22 cellular contexts compared by ENCODE assay signal in the genomic region with DNA sequence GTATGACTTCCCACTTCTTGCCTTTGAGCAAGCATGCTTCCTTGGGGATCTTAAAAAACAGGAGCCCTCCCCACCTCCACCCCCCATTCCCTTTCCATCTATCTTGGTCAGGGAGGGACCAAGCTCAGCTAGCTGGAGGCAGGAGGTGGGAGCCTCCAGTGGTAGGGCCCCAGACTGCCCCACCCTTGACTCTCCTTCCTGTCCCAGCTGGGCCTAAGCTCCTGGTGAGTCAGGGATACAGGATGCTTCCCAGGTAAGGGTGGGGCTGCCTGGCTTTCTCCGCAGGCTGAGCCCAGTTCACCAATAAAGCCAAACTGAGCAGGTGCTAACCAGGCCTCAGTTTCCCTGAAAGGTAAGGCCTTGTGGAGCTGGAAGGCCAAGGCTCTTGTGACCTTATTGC. TPM values are rescaled to one million over a fixed set of nuclear protein-coding genes. Genes with fewer than 3 reads are reported as not detected.
A peak's percentile ranks its signal among the peaks of the same experiment; 100 is the strongest.
DNase-seq lines count a peak whose midpoint lies in the region; FAIRE-seq and TF ChIP-seq lines count a peak whose summit lies in the region.
"Had no signal": no experiment of that assay in that cellular context is flagged by ENCODE, and none has a peak within 500 bp of the region (broad histone marks: within the 10 kb centered on the region; RNA-seq: fewer than 3 reads in every experiment).

No MANE protein-coding gene starts in this region.

- DNase-seq in NCI-H69 (lab: John Stamatoyannopoulos, UW) (peak; percentile 57), chondrocyte (ENCODE audit: low spot score) (peak; percentile 51), keratinocyte (ENCODE audit: low read depth, low spot score) (no peak), GM20000 (ENCODE audit: low spot score) (no peak), cerebellar cortex (ENCODE audit: low spot score) (no peak), cerebellar nuclear complex (lab: John Stamatoyannopoulos, UW) (no peak), cardiac septum (ENCODE audit: low spot score) (no peak)
- DNase-seq: 8988T, AML-193, EL, GF-D8, GOT3, HCEC 1CT, Karpas-422, NCI-H1417, NCI-H1694 treated with DMSO at 0.1 percent for 48 hours, NCI-H2081 treated with DMSO at 0.1 percent for 48 hours had no signal

- H3K4me1 Mint-ChIP-seq in chondrocyte (ENCODE audit: low read depth), result peaks cover 15% of the 10 kb centered on the region

- no peaks in the 10 kb centered on the region for H3K9me1 ChIP-seq in keratinocyte (ENCODE audit: control insufficient read depth, extremely low read depth, insufficient read depth, low read length)

- no peak overlapping the region for H3K27ac Mint-ChIP-seq in chondrocyte (ENCODE audit: unreplicated experiment)

- TF ChIP-seq CTCF in chondrocyte (IDR thresholded peaks at IDR 0.05), result no peak
- peak in 2 of 3 experiments; percentile 10 to 20 for TF ChIP-seq CTCF in keratinocyte (optimal IDR thresholded peaks at IDR 0.05 in 1 of 3, IDR thresholded peaks at IDR 0.05 in 1 of 3, conservative IDR thresholded peaks at IDR 0.05 in 1 of 3; ENCODE audit: extremely low read depth in 1 of 3, insufficient read depth in 2 of 3, low read length in 3 of 3)
- no peak for TF ChIP-seq CTCF in GM20000 (IDR thresholded peaks at IDR 0.05; ENCODE audit: extremely low read depth, missing control alignments)

- no peaks in the 10 kb centered on the region for H3K9me3 ChIP-seq in BLaER1
- no peaks in the 10 kb centered on the region for H3K9me3 ChIP-seq in keratinocyte (ENCODE audit: control insufficient read depth, low read depth, low read length)
- H3K9me3 ChIP-seq: Peyer's patch, SJSA1 had no signal

- H3K27me3 Mint-ChIP-seq in chondrocyte (ENCODE audit: low read depth), result no peaks in the 10 kb centered on the region

- peak; percentile 58 for FAIRE-seq in keratinocyte (lab: Jason Lieb, UNC)
- FAIRE-seq: D721Med had no signal

- H3K4me2 ChIP-seq in BLaER1 (peak overlapping the region; percentile 58), keratinocyte (ENCODE audit: control insufficient read depth, extremely low read depth, insufficient read depth, low read depth, low read length) (no peak overlapping the region)

- intact Hi-C loops in cardiac septum (cut with DNase I), result no loop called here

- peak overlapping the region; percentile 64 for H3K27ac ChIP-seq in BLaER1
- H3K27ac ChIP-seq in keratinocyte (ENCODE audit: control insufficient read depth, insufficient read depth, low read length), result peak overlapping the region; percentile 71
- H3K27ac ChIP-seq: SJSA1 had no signal

- no peak overlapping the region for H3K4me3 ChIP-seq in BLaER1
- no peak overlapping the region for H3K4me3 ChIP-seq in keratinocyte (ENCODE audit: control insufficient read depth in 2 of 3, extremely low read depth in 1 of 3, insufficient read depth in 2 of 3, low read depth in 1 of 3, low read length in 3 of 3)
- H3K4me3 ChIP-seq: Peyer's patch, SJSA1 had no signal

- H3K4me3 Mint-ChIP-seq in chondrocyte (ENCODE audit: unreplicated experiment), result no peak overlapping the region
- H3K4me3 Mint-ChIP-seq: CD14-positive monocyte had no signal

- H3K27me3 ChIP-seq in BLaER1, result peaks cover 73% of the 10 kb centered on the region
- H3K27me3 ChIP-seq in keratinocyte (ENCODE audit: control insufficient read depth, extremely low read depth, insufficient read depth, low read length), result no peaks in the 10 kb centered on the region
- H3K27me3 ChIP-seq: Peyer's patch, SJSA1 had no signal

- H3K36me3 Mint-ChIP-seq in chondrocyte (ENCODE audit: low read depth), result no peaks in the 10 kb centered on the region

- H3K9ac ChIP-seq in BLaER1 (no peak overlapping the region), keratinocyte (ENCODE audit: control insufficient read depth, extremely low read depth, insufficient read depth, low read length) (peak overlapping the region; percentile 47)

- dilution Hi-C loops in keratinocyte (cut with MboI; ENCODE audit: extremely low pct_ligation_motif_present, low sequenced_read_pairs), result no loop called here

- H3K36me3 ChIP-seq in BLaER1 (peaks cover 34% of the 10 kb centered on the region), keratinocyte (ENCODE audit: control insufficient read depth in 2 of 2, extremely low read depth in 1 of 2, insufficient read depth in 2 of 2, low read length in 2 of 2) (peaks cover 3 to 18% of the 10 kb centered on the region in 2 experiments)
- H3K36me3 ChIP-seq: SJSA1 had no signal

- H3K79me2 ChIP-seq in keratinocyte (ENCODE audit: control insufficient read depth, insufficient read depth, low read length), result peaks cover 15% of the 10 kb centered on the region

- peaks cover 39% of the 10 kb centered on the region for H4K20me1 ChIP-seq in BLaER1
- H4K20me1 ChIP-seq in keratinocyte (ENCODE audit: control insufficient read depth, extremely low read depth, insufficient read depth, low read length), result no peaks in the 10 kb centered on the region

- no peaks in the 10 kb centered on the region for H3K9me3 Mint-ChIP-seq in chondrocyte (ENCODE audit: low read depth)

- peaks cover 39% of the 10 kb centered on the region for H3K4me1 ChIP-seq in BLaER1
- H3K4me1 ChIP-seq in keratinocyte (ENCODE audit: control insufficient read depth, extremely low read depth, insufficient read depth, low read length), result peaks cover 50% of the 10 kb centered on the region
- H3K4me1 ChIP-seq: SJSA1 had no signal

- no peak overlapping the region for H2AFZ ChIP-seq in keratinocyte (ENCODE audit: control insufficient read depth, low read length)

RNA-seq across cellular contexts. Expression of gene EFNB1, which starts 15.2 kb away (rescaled TPM):
- total RNA-seq in chondrocyte (14.4 to 33.4 TPM (median 32.9 TPM) in 3 replicates), cardiac septum (27.9 TPM)
- polyA plus RNA-seq in keratinocyte, result 90.3 to 137 TPM (median 120 TPM) in 3 replicates
- 35.3 TPM for polyA plus RNA-seq in keratinocyte (2011; ENCODE audit: low read depth)
- polyA plus RNA-seq in keratinocyte (2011; cell fraction: cytosol; rRNA removed), result 46.6 and 79.5 TPM in 2 replicates
- polyA plus RNA-seq in keratinocyte (2011; cell fraction: nucleus; rRNA removed), result 147 and 197 TPM in 2 replicates
- 59.0 and 122 TPM in 2 replicates for polyA plus RNA-seq in keratinocyte (2012; ENCODE audit: low replicate concordance)
- 86.4 to 129 TPM (median 110 TPM) in 3 replicates for polyA minus RNA-seq in keratinocyte
- polyA minus RNA-seq in keratinocyte (2011; cell fraction: cytosol; rRNA and poly(A)+ RNA removed), result 140 TPM
- 173 and 187 TPM in 2 replicates for polyA minus RNA-seq in keratinocyte (2011; cell fraction: nucleus; rRNA and poly(A)+ RNA removed)

Comparison
In these comparisons a context has a peak if more than half of its experiments do, and no peak if none do; other contexts are left out.
1. DNase-seq: peak in NCI-H69 (single experiment) and chondrocyte (single experiment); none in keratinocyte (single experiment), GM20000 (single experiment), cerebellar cortex (single experiment), cerebellar nuclear complex (0 of 2) and cardiac septum (single experiment).
2. CTCF ChIP-seq: peak in keratinocyte (2 of 3); none in chondrocyte (single experiment) and GM20000 (single experiment).